16 cellular contexts compared by ENCODE assay signal in the genomic region with DNA sequence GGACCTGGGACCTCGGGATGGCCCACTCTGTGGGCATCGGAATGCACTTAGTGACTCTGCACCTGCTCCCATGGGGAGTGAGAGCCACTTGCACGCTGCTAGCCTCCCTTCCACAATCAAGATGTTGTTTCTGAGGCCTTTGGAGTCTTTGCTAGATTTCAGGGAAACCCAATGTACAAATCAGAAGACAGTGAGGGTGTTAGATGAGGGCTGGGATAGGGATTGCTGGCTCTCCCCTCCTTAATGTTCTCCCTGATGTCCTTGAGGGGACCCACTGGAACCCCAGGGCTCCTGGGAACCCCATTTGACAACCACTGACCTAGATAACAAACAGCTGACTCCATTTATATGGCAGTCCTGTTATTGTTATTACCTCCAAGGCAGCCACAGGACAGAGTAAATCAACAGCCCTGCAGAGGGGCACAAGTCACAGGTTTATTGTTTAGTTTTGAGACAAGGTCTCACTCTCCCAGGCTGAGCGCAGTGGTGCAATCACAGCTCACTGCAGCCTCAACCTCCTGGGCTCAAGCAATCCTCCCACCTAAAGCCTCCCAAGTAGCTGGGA. TPM values are rescaled to one million over a fixed set of nuclear protein-coding genes. Genes with fewer than 3 reads are reported as not detected.
A peak's percentile ranks its signal among the peaks of the same experiment; 100 is the strongest.
DNase-seq lines count a peak whose midpoint lies in the region; ATAC-seq, FAIRE-seq and TF ChIP-seq lines count a peak whose summit lies in the region.
"Had no signal": no experiment of that assay in that cellular context is flagged by ENCODE, and none has a peak within 500 bp of the region (broad histone marks: within the 10 kb centered on the region; RNA-seq: fewer than 3 reads in every experiment).

No MANE protein-coding gene starts in this region.

- H3K79me1 ChIP-seq in neuronal stem cell (ENCODE audit: low read depth, low read length) = peaks cover 5% of the 10 kb centered on the region

- no peak overlapping the region for H2BK12ac ChIP-seq in neuronal stem cell (ENCODE audit: low read length)

- peaks cover 3% of the 10 kb centered on the region; the same call in 1 of the 2 replicates for H4K20me1 ChIP-seq in K562 (replicated peaks; ENCODE audit: control insufficient read depth, insufficient read depth, low read length)

- H3K23ac ChIP-seq in neuronal stem cell (ENCODE audit: low read depth, low read length, poor library complexity) = peak overlapping the region; percentile 94

- no peak overlapping the region for H3K18ac ChIP-seq in neuronal stem cell (ENCODE audit: low read length)

- peak; percentile 36 for TF ChIP-seq CTCF in CD4-positive, alpha-beta T cell (IDR thresholded peaks at IDR 0.05)
- peak; percentile 33 for TF ChIP-seq CTCF in HFFc6 (IDR thresholded peaks at IDR 0.05)
- no peak; a peak in 1 of 6 replicates for TF ChIP-seq CTCF in K562 (IDR thresholded peaks at IDR 0.05 in 2 of 3, conservative IDR thresholded peaks at IDR 0.05 in 1 of 3; ENCODE audit: insufficient read depth in 2 of 3, low read depth in 1 of 3, low read length in 3 of 3)

- ATAC-seq in CD4-positive, alpha-beta T cell (ENCODE audit: poor library complexity) = no peak
- ATAC-seq in K562 (peak; percentile 3), HG03378 (IDR thresholded peaks at IDR 0.05; ENCODE audit: unreplicated experiment) (no peak)

- CTCF ChIA-PET in CD4-positive, alpha-beta T cell (lab: Charles Lee) = interaction anchor here (0.6 to 4.7 kb wide), 21 partner anchors 12 to 230 kb away, joined by 3 to 69 read pairs (median 3); a partner anchor contains a TSS
- CTCF ChIA-PET in K562 (lab: Yijun Ruan, JAX; ENCODE audit: low intra/inter-chr PET ratio) = interaction anchor here (0.6 to 6.2 kb wide), 17 partner anchors 10 to 956 kb away, joined by 3 to 156 read pairs (median 5); a partner anchor contains a TSS

- H3K4me1 Mint-ChIP-seq in CD4-positive, alpha-beta T cell (ENCODE audit: low read depth) = peaks cover 10% of the 10 kb centered on the region
- peaks cover 8% of the 10 kb centered on the region; the same call in 1 of the 2 replicates for H3K4me1 Mint-ChIP-seq in HFFc6 (ENCODE audit: low read depth)

- BruUV-seq in K562 (replicated peaks; lab: Mats Ljungman, UMichigan) = no TSS peak

- H3K4me2 ChIP-seq in K562 (ENCODE audit: insufficient read depth, low read length) (no peak overlapping the region), neuronal stem cell (ENCODE audit: insufficient read depth, low read length, poor library complexity, severe bottlenecking) (no peak overlapping the region)

- no peak overlapping the region for H3K14ac ChIP-seq in neuronal stem cell (ENCODE audit: low read length)

- no peak overlapping the region for H2BK120ac ChIP-seq in neuronal stem cell (ENCODE audit: low read depth, low read length)

- H3K27me3 ChIP-seq in CD4-positive, alpha-beta T cell (ENCODE audit: control insufficient read depth, insufficient read depth, low read length) = no peaks in the 10 kb centered on the region
- no peaks in the 10 kb centered on the region; a peak in 1 of 5 replicates for H3K27me3 ChIP-seq in K562 (ENCODE audit: control insufficient read depth in 2 of 2, insufficient read depth in 2 of 2, low read length in 2 of 2)
- peaks cover 0 to 25% (median 3%) of the 10 kb centered on the region in 3 experiments for H3K27me3 ChIP-seq in neuronal stem cell (ENCODE audit: control insufficient read depth in 3 of 3, insufficient read depth in 3 of 3, low read depth in 1 of 3, low read length in 3 of 3)
- H3K27me3 ChIP-seq: ascending aorta, BE2C, tibial nerve had no signal

- peak overlapping the region; percentile 19 for H3K27ac Mint-ChIP-seq in CD4-positive, alpha-beta T cell
- no peak overlapping the region for H3K27ac Mint-ChIP-seq in HFFc6
- H3K27ac Mint-ChIP-seq: endodermal cell; stimulated activated naive CD8-positive, alpha-beta T cell treated with anti-CD3 and anti-CD28 coated beads, Interleukin-15, Interleukin-2, amounts not matched to agents 100 ng/mL and 50 ng/mL, for 24 hours had no signal

- no peak overlapping the region for H2BK15ac ChIP-seq in neuronal stem cell (ENCODE audit: low read length)

- no peak; the same call in 1 of the 2 replicates for TF ChIP-seq EP300 in K562 (IDR thresholded peaks at IDR 0.05; ENCODE audit: low read length)

- H2AFZ ChIP-seq in K562 (ENCODE audit: low read depth, low read length) = no peak overlapping the region
- no peak overlapping the region for H2AFZ ChIP-seq in neuronal stem cell (ENCODE audit: low read length)
- H2AFZ ChIP-seq: GM23248 had no signal

- intact Hi-C loops in CD4-positive, alpha-beta T cell (cut with DNase I, micrococcal nuclease) = loop anchor here (1.0 to 2.0 kb wide), 3 partner anchors 37 to 180 kb away; no protein-coding TSS in a partner anchor
- intact Hi-C loops in K562 (cut with micrococcal nuclease) = loop anchor here (1.0 to 2.0 kb wide), 6 partner anchors 37 to 278 kb away; no protein-coding TSS in a partner anchor

- no peak for DNase-seq in CD4-positive, alpha-beta T cell
- DNase-seq in HFFc6 (no peak), K562 (ENCODE audit: extremely low read depth in 1 of 4, low spot score in 3 of 4) (no peak), neuronal stem cell (ENCODE audit: low spot score) (no peak), NCI-H82 treated with DMSO at 0.1 percent for 48 hours (lab: John Stamatoyannopoulos, UW; ENCODE audit: unreplicated experiment) (no peak), DMS79 (lab: John Stamatoyannopoulos, UW) (no peak)

- H3K79me2 ChIP-seq in K562 (ENCODE audit: control insufficient read depth, insufficient read depth, low read length) = no peaks in the 10 kb centered on the region

- no peak overlapping the region for H2BK5ac ChIP-seq in neuronal stem cell (ENCODE audit: low read length)

- no peak overlapping the region for H2AK5ac ChIP-seq in neuronal stem cell (ENCODE audit: low read depth, low read length)

- no peaks in the 10 kb centered on the region for H3K9me3 ChIP-seq in CD4-positive, alpha-beta T cell (ENCODE audit: control insufficient read depth, low read length)
- H3K9me3 ChIP-seq in K562 (replicated peaks; ENCODE audit: control insufficient read depth, insufficient read depth, low read depth, low read length) (no peaks in the 10 kb centered on the region), neuronal stem cell (replicated peaks in 1 of 2; ENCODE audit: control insufficient read depth in 2 of 2, insufficient read depth in 1 of 2, low read depth in 1 of 2, low read length in 2 of 2) (peaks cover 0 to 7% of the 10 kb centered on the region in 2 donors)
- H3K9me3 ChIP-seq: ascending aorta, prostate gland, tibial nerve had no signal

- no peaks in the 10 kb centered on the region for H3K9me1 ChIP-seq in K562 (ENCODE audit: control insufficient read depth, insufficient read depth, low read length)

- H3K27ac ChIP-seq in CD4-positive, alpha-beta T cell (ENCODE audit: low read depth, low read length) = no peak overlapping the region
- H3K27ac ChIP-seq in K562 (ENCODE audit: extremely low read depth, low read depth, low read length) = no peak overlapping the region
- H3K27ac ChIP-seq in neuronal stem cell (replicated peaks; ENCODE audit: low read length) = no peak overlapping the region
- H3K27ac ChIP-seq: ascending aorta, GM23248, tibial nerve had no signal

- no peak overlapping the region for H3K4me3 ChIP-seq in K562
- H3K4me3 ChIP-seq in neuronal stem cell (ENCODE audit: low read length in 2 of 2) = no peak overlapping the region
- H3K4me3 ChIP-seq: ascending aorta, GM23248, prostate gland, tibial nerve had no signal

- FAIRE-seq in K562 (lab: Jason Lieb, UNC) = no peak

- H3K4me1 ChIP-seq in K562 (replicated peaks in 1 of 2; ENCODE audit: control insufficient read depth in 2 of 2, insufficient read depth in 2 of 2, low read length in 2 of 2) (peaks cover 2 to 26% of the 10 kb centered on the region in 2 experiments; a peak in 4 of 5 replicates), neuronal stem cell (ENCODE audit: control insufficient read depth in 2 of 2, insufficient read depth in 1 of 2, low read depth in 1 of 2, low read length in 2 of 2) (peaks cover 6 to 8% of the 10 kb centered on the region in 2 donors)
- H3K4me1 ChIP-seq: ascending aorta had no signal

- POLR2A ChIA-PET in CD4-positive, alpha-beta T cell (lab: Charles Lee) = interaction anchor here (0.6 to 1.4 kb wide), 6 partner anchors 18 to 187 kb away, joined by 3 to 10 read pairs (median 4); a partner anchor contains a TSS
- POLR2A ChIA-PET in K562 (lab: Yijun Ruan, JAX) = interaction anchor here (0.6 to 3.4 kb wide), 20 partner anchors 9 to 267 kb away, joined by 3 to 58 read pairs (median 4); no protein-coding TSS in a partner anchor

- no peak overlapping the region for H3K4me3 Mint-ChIP-seq in CD4-positive, alpha-beta T cell
- H3K4me3 Mint-ChIP-seq in HFFc6 = no peak overlapping the region
- H3K4me3 Mint-ChIP-seq: endodermal cell; neural crest cell; stimulated activated naive CD8-positive, alpha-beta T cell treated with anti-CD3 and anti-CD28 coated beads, Interleukin-15, Interleukin-2, amounts not matched to agents 100 ng/mL and 50 ng/mL, for 24 hours had no signal

- H4K8ac ChIP-seq in neuronal stem cell (ENCODE audit: low read depth, low read length) = no peak overlapping the region

- H3K9ac ChIP-seq in K562 (ENCODE audit: insufficient read depth in 1 of 2, low read depth in 2 of 2, low read length in 2 of 2) (no peak overlapping the region), neuronal stem cell (ENCODE audit: low read depth, low read length, poor library complexity) (no peak overlapping the region)
- H3K9ac ChIP-seq: GM23248 had no signal

- TF ChIP-seq POLR2A in K562 (conservative IDR thresholded peaks at IDR 0.05) = no peak

- H3K4ac ChIP-seq in neuronal stem cell (ENCODE audit: low read length) = no peak overlapping the region

- H4K91ac ChIP-seq in neuronal stem cell (ENCODE audit: low read depth, low read length, poor library complexity) = no peak overlapping the region

- in situ Hi-C loops in K562 (cut with MboI) = loop anchor here (5.0 kb wide), 1 partner anchor 178 kb away; no protein-coding TSS in a partner anchor

- H3K36me3 ChIP-seq in K562 (ENCODE audit: control insufficient read depth, insufficient read depth, low read length) (peaks cover 45% of the 10 kb centered on the region), neuronal stem cell (replicated peaks in 1 of 2; ENCODE audit: control insufficient read depth in 2 of 2, insufficient read depth in 2 of 2, low read length in 2 of 2) (peaks cover 0 to 1% of the 10 kb centered on the region in 2 donors)

- H3K36me3 Mint-ChIP-seq in CD4-positive, alpha-beta T cell (ENCODE audit: low read depth) = peaks cover 56% of the 10 kb centered on the region
- peaks cover 25% of the 10 kb centered on the region for H3K36me3 Mint-ChIP-seq in HFFc6 (ENCODE audit: low read depth)

- no peak for TF ChIP-seq RAD21 in K562 (CRISPR knock-in tag; conservative IDR thresholded peaks at IDR 0.05 in 1 of 2, IDR thresholded peaks at IDR 0.05 in 1 of 2)

- WGBS in K562 (ENCODE audit: insufficient coverage, low coverage, missing lambda C conversion rate) = 24% methylated on average over 4 of the region's 4 CpGs
- no CpG with 5 or more reads among the region's 4 CpGs for WGBS in neuronal stem cell (ENCODE audit: extremely low coverage in 2 of 2, insufficient read length in 2 of 2, insufficient replicate concordance in 1 of 2), 2 donors

- no peaks in the 10 kb centered on the region for H3K27me3 Mint-ChIP-seq in CD4-positive, alpha-beta T cell
- H3K27me3 Mint-ChIP-seq in HFFc6 (ENCODE audit: insufficient read depth) = peaks cover 1% of the 10 kb centered on the region; the same call in 1 of the 2 replicates
- H3K27me3 Mint-ChIP-seq: stimulated activated naive CD8-positive, alpha-beta T cell treated with anti-CD3 and anti-CD28 coated beads, Interleukin-15, Interleukin-2, amounts not matched to agents 100 ng/mL and 50 ng/mL, for 24 hours had no signal

- H3K9me3 Mint-ChIP-seq in CD4-positive, alpha-beta T cell = no peaks in the 10 kb centered on the region
- no peaks in the 10 kb centered on the region for H3K9me3 Mint-ChIP-seq in HFFc6
- H3K9me3 Mint-ChIP-seq: activated naive CD4-positive, alpha-beta T cell treated with anti-CD3 and anti-CD28 coated beads, Interleukin-2, amount 50 U/mL, for 72 hours; endodermal cell; neural crest cell; stimulated activated naive CD8-positive, alpha-beta T cell treated with anti-CD3 and anti-CD28 coated beads, Interleukin-15, Interleukin-2, amounts not matched to agents 100 ng/mL and 50 ng/mL, for 24 hours had no signal

RNA-seq across cellular contexts. Expression of a gene that starts 31.3 kb away (rescaled TPM):
- 10 to 100 TPM; 11.3 to 11.4 TPM for total RNA-seq in CD4-positive, alpha-beta T cell
- total RNA-seq in HFFc6 (2021; fragmentation: NEBNext Ultra II Directional; extraction: Animal tissue kit (Norgen Biotek cat#: 25700)) = 100 to 1,000 TPM; 215 to 306 (median 234) TPM
- 125 and 360 TPM in 2 replicates for total RNA-seq in K562 (2011; cell fraction: chromatin; rRNA removed; ENCODE audit: low replicate concordance)
- total RNA-seq in K562 (2011; cell fraction: nucleolus; rRNA removed) = 500 and 649 TPM in 2 replicates
- 301 and 358 TPM in 2 replicates for total RNA-seq in K562 (2011; cell fraction: nucleoplasm; rRNA removed)
- total RNA-seq in K562 (2014; rRNA removed) (334 and 497 TPM in 2 replicates), K562 (2014; rRNA removed; fragmentation: Illumina TruSeq; extraction: Trizol) (29.4 and 46.3 TPM in 2 replicates), K562 (2015; rRNA removed; fragmentation: Illumina TruSeq; extraction: Trizol) (155 and 156 TPM in 2 replicates), K562 (2021) (348 and 351 TPM in 2 replicates)
- polyA plus RNA-seq in K562 (2011; rRNA removed) (185 and 498 TPM in 2 replicates), K562 (2014; fragmentation: Illumina TruSeq; extraction: Trizol) (108 and 305 TPM in 2 replicates), K562 (2014; fragmentation: Nextera tagmentation; extraction: Ambion mirVana) (10 to 100 TPM; 12.5 to 39.6 TPM), K562 (2014; rRNA removed) (263 and 317 TPM in 2 replicates)
- polyA plus RNA-seq in K562 (2011; cell fraction: cytosol; rRNA removed) = 652 and 657 TPM in 2 replicates
- 321 and 432 TPM in 2 replicates for polyA plus RNA-seq in K562 (2011; cell fraction: nucleus; rRNA removed)
- 279 and 699 TPM in 2 replicates for polyA plus RNA-seq in K562 (2012)
- polyA minus RNA-seq in K562 (2011; rRNA and poly(A)+ RNA removed) = 92.9 and 123 TPM in 2 replicates
- polyA minus RNA-seq in K562 (2011; cell fraction: cytosol; rRNA and poly(A)+ RNA removed) = 148 and 344 TPM in 2 replicates
- 63.8 and 154 TPM in 2 replicates for polyA minus RNA-seq in K562 (2011; cell fraction: nucleus; rRNA and poly(A)+ RNA removed)
- polyA plus RNA-seq in neuronal stem cell (2013, experiment 1 of 2) = 7.3 TPM
- polyA plus RNA-seq in neuronal stem cell (2013, experiment 2 of 2) = 6.4 TPM

RNA-seq across cellular contexts. Expression of a gene that starts 31.4 kb away (rescaled TPM):
- 10 to 100 TPM; 18.6 to 19.5 TPM for total RNA-seq in CD4-positive, alpha-beta T cell
- total RNA-seq in HFFc6 (2021; fragmentation: NEBNext Ultra II Directional; extraction: Animal tissue kit (Norgen Biotek cat#: 25700)) = 10 to 100 TPM; 24.8 to 30.6 (median 28.3) TPM
- total RNA-seq in K562 (2011; cell fraction: chromatin; rRNA removed; ENCODE audit: low replicate concordance) = 156 and 367 TPM in 2 replicates
- 176 and 216 TPM in 2 replicates for total RNA-seq in K562 (2011; cell fraction: nucleolus; rRNA removed)
- 160 and 165 TPM in 2 replicates for total RNA-seq in K562 (2011; cell fraction: nucleoplasm; rRNA removed)
- total RNA-seq in K562 (2014; rRNA removed) = 49.4 and 60.7 TPM in 2 replicates
- 25.1 and 32.6 TPM in 2 replicates for total RNA-seq in K562 (2014; rRNA removed; fragmentation: Illumina TruSeq; extraction: Trizol)
- 45.9 and 50.4 TPM in 2 replicates for total RNA-seq in K562 (2015; rRNA removed; fragmentation: Illumina TruSeq; extraction: Trizol)
- total RNA-seq in K562 (2021) = 78.2 and 80.2 TPM in 2 replicates
- 50.2 and 93.6 TPM in 2 replicates for polyA plus RNA-seq in K562 (2011; rRNA removed)
- 84.2 and 98.0 TPM in 2 replicates for polyA plus RNA-seq in K562 (2011; cell fraction: cytosol; rRNA removed)
- polyA plus RNA-seq in K562 (2011; cell fraction: nucleus; rRNA removed) = 148 and 181 TPM in 2 replicates
- polyA plus RNA-seq in K562 (2012) = 83.1 and 83.5 TPM in 2 replicates
- polyA plus RNA-seq in K562 (2014; fragmentation: Illumina TruSeq; extraction: Trizol) = 45.0 and 66.1 TPM in 2 replicates
- 1 to 10 TPM; 3.3 to 4.4 TPM for polyA plus RNA-seq in K562 (2014; fragmentation: Nextera tagmentation; extraction: Ambion mirVana)
- polyA plus RNA-seq in K562 (2014; rRNA removed) = 52.5 and 57.0 TPM in 2 replicates
- 44.4 and 47.5 TPM in 2 replicates for polyA minus RNA-seq in K562 (2011; rRNA and poly(A)+ RNA removed)
- polyA minus RNA-seq in K562 (2011; cell fraction: cytosol; rRNA and poly(A)+ RNA removed) = 55.3 and 75.6 TPM in 2 replicates
- polyA minus RNA-seq in K562 (2011; cell fraction: nucleus; rRNA and poly(A)+ RNA removed) = 57.4 and 103 TPM in 2 replicates
- polyA plus RNA-seq in neuronal stem cell (2013, experiment 1 of 2) = 16.7 TPM
- 17.7 TPM for polyA plus RNA-seq in neuronal stem cell (2013, experiment 2 of 2)

RNA-seq across cellular contexts. Expression of a gene that starts 55.6 kb away (rescaled TPM):
- 1 to 10 TPM; 3.0 to 6.5 TPM for total RNA-seq in CD4-positive, alpha-beta T cell
- 1 to 10 TPM; 6.6 to 9.6 (median 7.6) TPM for total RNA-seq in HFFc6 (2021; fragmentation: NEBNext Ultra II Directional; extraction: Animal tissue kit (Norgen Biotek cat#: 25700))
- total RNA-seq in K562 (2011; cell fraction: chromatin; rRNA removed; ENCODE audit: low replicate concordance) = 5.3 and 21.3 TPM in 2 replicates
- total RNA-seq in K562 (2011; cell fraction: nucleolus; rRNA removed) = 21.8 and 25.5 TPM in 2 replicates
- total RNA-seq in K562 (2011; cell fraction: nucleoplasm; rRNA removed) = 7.3 and 7.8 TPM in 2 replicates
- total RNA-seq in K562 (2014; rRNA removed) (48.9 and 69.1 TPM in 2 replicates), K562 (2014; rRNA removed; fragmentation: Illumina TruSeq; extraction: Trizol) (0.57 and 0.84 TPM in 2 replicates), K562 (2015; rRNA removed; fragmentation: Illumina TruSeq; extraction: Trizol) (17.8 and 20.6 TPM in 2 replicates), K562 (2021) (50.5 and 55.3 TPM in 2 replicates)
- polyA plus RNA-seq in K562 (2011; rRNA removed) (10.2 and 35.0 TPM in 2 replicates), K562 (2014; fragmentation: Illumina TruSeq; extraction: Trizol) (1.9 and 18.0 TPM in 2 replicates), K562 (2014; fragmentation: Nextera tagmentation; extraction: Ambion mirVana) (1 to 10 TPM in 1 of 2 experiments, under 1 TPM in 1; 0.56 to 3.5 TPM), K562 (2014; rRNA removed) (40.7 and 41.3 TPM in 2 replicates)
- 37.2 and 43.8 TPM in 2 replicates for polyA plus RNA-seq in K562 (2011; cell fraction: cytosol; rRNA removed)
- 33.2 and 43.3 TPM in 2 replicates for polyA plus RNA-seq in K562 (2011; cell fraction: nucleus; rRNA removed)
- polyA plus RNA-seq in K562 (2012) = 42.2 and 62.2 TPM in 2 replicates
- polyA minus RNA-seq in K562 (2011; rRNA and poly(A)+ RNA removed) = 2.8 and 3.7 TPM in 2 replicates
- 13.2 and 33.0 TPM in 2 replicates for polyA minus RNA-seq in K562 (2011; cell fraction: cytosol; rRNA and poly(A)+ RNA removed)
- polyA minus RNA-seq in K562 (2011; cell fraction: nucleus; rRNA and poly(A)+ RNA removed) = 12.0 and 14.3 TPM in 2 replicates
- polyA plus RNA-seq in neuronal stem cell (2013, experiment 1 of 2) = 7.9 TPM
- 8.3 TPM for polyA plus RNA-seq in neuronal stem cell (2013, experiment 2 of 2)

RNA-seq across cellular contexts. Expression of a gene that starts 55.6 kb away (rescaled TPM):
- 10 to 100 TPM; 24.7 TPM for total RNA-seq in CD4-positive, alpha-beta T cell
- total RNA-seq in HFFc6 (2021; fragmentation: NEBNext Ultra II Directional; extraction: Animal tissue kit (Norgen Biotek cat#: 25700)) = 10 to 100 TPM; 17.4 to 22.7 (median 19.2) TPM
- 82.4 and 192 TPM in 2 replicates for total RNA-seq in K562 (2011; cell fraction: chromatin; rRNA removed; ENCODE audit: low replicate concordance)
- 134 and 166 TPM in 2 replicates for total RNA-seq in K562 (2011; cell fraction: nucleolus; rRNA removed)
- total RNA-seq in K562 (2011; cell fraction: nucleoplasm; rRNA removed) = 107 and 110 TPM in 2 replicates
- total RNA-seq in K562 (2014; rRNA removed) (32.5 and 42.0 TPM in 2 replicates), K562 (2014; rRNA removed; fragmentation: Illumina TruSeq; extraction: Trizol) (16.3 and 19.8 TPM in 2 replicates), K562 (2015; rRNA removed; fragmentation: Illumina TruSeq; extraction: Trizol) (26.2 and 28.8 TPM in 2 replicates), K562 (2021) (75.4 and 75.5 TPM in 2 replicates)
- polyA plus RNA-seq in K562 (2011; rRNA removed) (32.7 and 82.6 TPM in 2 replicates), K562 (2014; fragmentation: Illumina TruSeq; extraction: Trizol) (39.2 and 40.1 TPM in 2 replicates), K562 (2014; fragmentation: Nextera tagmentation; extraction: Ambion mirVana) (10 to 100 TPM; 23.6 to 33.7 TPM), K562 (2014; rRNA removed) (28.2 and 31.2 TPM in 2 replicates)
- polyA plus RNA-seq in K562 (2011; cell fraction: cytosol; rRNA removed) = 68.8 and 74.9 TPM in 2 replicates
- polyA plus RNA-seq in K562 (2011; cell fraction: nucleus; rRNA removed) = 124 and 157 TPM in 2 replicates
- polyA plus RNA-seq in K562 (2012) = 40.3 and 56.9 TPM in 2 replicates
- 49.5 and 66.5 TPM in 2 replicates for polyA minus RNA-seq in K562 (2011; rRNA and poly(A)+ RNA removed)
- 31.7 and 46.0 TPM in 2 replicates for polyA minus RNA-seq in K562 (2011; cell fraction: cytosol; rRNA and poly(A)+ RNA removed)
- 42.7 and 85.4 TPM in 2 replicates for polyA minus RNA-seq in K562 (2011; cell fraction: nucleus; rRNA and poly(A)+ RNA removed)
- polyA plus RNA-seq in neuronal stem cell (2013, experiment 1 of 2) = 9.7 TPM
- polyA plus RNA-seq in neuronal stem cell (2013, experiment 2 of 2) = 10.2 TPM

Comparison
In these comparisons a context has a peak if more than half of its experiments do, and no peak if none do; other contexts are left out.
1. CTCF ChIP-seq: peak in CD4-positive, alpha-beta T cell (single experiment) and HFFc6 (single experiment); none in K562 (0 of 3).